2 cellular contexts compared by ENCODE assay signal in the genomic region with DNA sequence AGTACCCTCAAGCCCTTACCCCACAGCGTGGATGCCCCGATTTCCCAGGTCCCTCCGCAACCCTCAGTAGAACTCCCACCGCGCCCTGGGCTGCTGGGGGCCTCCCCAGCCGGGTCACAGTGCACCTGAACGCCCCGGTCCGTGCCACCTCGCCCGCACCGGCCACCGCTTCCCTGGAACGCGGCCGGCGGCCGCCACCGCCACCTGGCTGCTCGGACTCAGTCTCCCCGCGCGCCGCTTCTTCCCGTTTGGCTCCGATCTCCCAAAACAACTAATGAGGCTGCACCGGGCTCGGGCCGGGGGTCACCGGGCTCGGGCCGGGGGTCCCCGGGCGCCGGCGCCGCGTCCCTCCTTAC.
TF ChIP-seq lines count a peak whose summit lies in the region.

No MANE protein-coding gene starts in this region.

TF ChIP-seq in GM12878, 131 proteins besides CTCF, POLR2A, EP300 and RAD21:
- TF ChIP-seq HDAC6 (IDR thresholded peaks at IDR 0.05; ENCODE audit: unreplicated experiment) (peak; percentile 56), ZNF207 (IDR thresholded peaks at IDR 0.05; ENCODE audit: borderline replicate concordance) (no peak), DPF2 (IDR thresholded peaks at IDR 0.05) (peak; percentile 49; the same call in 1 of the 2 replicates), CREM (IDR thresholded peaks at IDR 0.05; ENCODE audit: low read depth) (no peak)

TF ChIP-seq in HepG2, 621 proteins besides CTCF, POLR2A, EP300 and RAD21 (continues in another document):
- no peak for TF ChIP-seq FIP1L1 (IDR thresholded peaks at IDR 0.05; ENCODE audit: borderline replicate concordance, insufficient read depth, low read depth, low read length)
- TF ChIP-seq EHMT2 (IDR thresholded peaks at IDR 0.05; ENCODE audit: borderline replicate concordance, low read depth, low read length), result no peak
- TF ChIP-seq MYC (CRISPR knock-in tag; IDR thresholded peaks at IDR 0.05; ENCODE audit: borderline replicate concordance), result 0 out of 2 replicates have a peak, but pooled peaks have one; percentile 9
- TF ChIP-seq, protein P1, sequence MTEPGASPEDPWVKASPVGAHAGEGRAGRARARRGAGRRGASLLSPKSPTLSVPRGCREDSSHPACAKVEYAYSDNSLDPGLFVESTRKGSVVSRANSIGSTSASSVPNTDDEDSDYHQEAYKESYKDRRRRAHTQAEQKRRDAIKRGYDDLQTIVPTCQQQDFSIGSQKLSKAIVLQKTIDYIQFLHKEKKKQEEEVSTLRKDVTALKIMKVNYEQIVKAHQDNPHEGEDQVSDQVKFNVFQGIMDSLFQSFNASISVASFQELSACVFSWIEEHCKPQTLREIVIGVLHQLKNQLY (CRISPR knock-in tag; IDR thresholded peaks at IDR 0.05), result no peak
- TF ChIP-seq PHF8 (CRISPR knock-in tag; IDR thresholded peaks at IDR 0.05), result 0 out of 2 replicates have a peak, but pooled peaks have one; percentile 7
- peak; percentile 24 for TF ChIP-seq HNRNPK (IDR thresholded peaks at IDR 0.05; ENCODE audit: low read depth, low read length, poor library complexity, severe bottlenecking)
- TF ChIP-seq ZNF224 (CRISPR knock-in tag; IDR thresholded peaks at IDR 0.05), result no peak
- TF ChIP-seq ZFX (CRISPR knock-in tag; IDR thresholded peaks at IDR 0.05; ENCODE audit: low read depth), result 0 out of 2 replicates have a peak, but pooled peaks have one; percentile 5
- TF ChIP-seq ZBTB7B (CRISPR knock-in tag; IDR thresholded peaks at IDR 0.05), result 0 out of 2 replicates have a peak, but pooled peaks have one; percentile 20
- TF ChIP-seq, protein P2, sequence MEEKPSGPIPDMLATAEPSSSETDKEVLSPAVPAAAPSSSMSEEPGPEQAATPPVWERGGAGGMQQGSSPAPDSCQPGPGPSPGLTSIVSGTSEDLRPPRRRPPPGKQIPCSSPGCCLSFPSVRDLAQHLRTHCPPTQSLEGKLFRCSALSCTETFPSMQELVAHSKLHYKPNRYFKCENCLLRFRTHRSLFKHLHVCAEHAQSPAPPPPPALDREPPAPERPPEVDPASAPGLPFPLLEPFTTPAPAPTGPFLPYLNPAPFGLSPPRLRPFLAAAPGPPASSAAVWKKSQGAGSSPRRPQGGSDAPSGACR (CRISPR knock-in tag; IDR thresholded peaks at IDR 0.05), result no peak; the same call in 1 of the 2 replicates
- TF ChIP-seq TRIM24 (CRISPR knock-in tag; IDR thresholded peaks at IDR 0.05), result no peak
- TF ChIP-seq KLF16 (CRISPR knock-in tag; IDR thresholded peaks at IDR 0.05), result 0 out of 4 replicates have a peak, but pooled peaks of 1 of the 2 experiments have one; percentile 14
- no peak for TF ChIP-seq ZMYM2 (CRISPR knock-in tag; IDR thresholded peaks at IDR 0.05)
- no peak for TF ChIP-seq ZNF749 (CRISPR knock-in tag; IDR thresholded peaks at IDR 0.05; ENCODE audit: borderline replicate concordance)
- TF ChIP-seq, protein P3, sequence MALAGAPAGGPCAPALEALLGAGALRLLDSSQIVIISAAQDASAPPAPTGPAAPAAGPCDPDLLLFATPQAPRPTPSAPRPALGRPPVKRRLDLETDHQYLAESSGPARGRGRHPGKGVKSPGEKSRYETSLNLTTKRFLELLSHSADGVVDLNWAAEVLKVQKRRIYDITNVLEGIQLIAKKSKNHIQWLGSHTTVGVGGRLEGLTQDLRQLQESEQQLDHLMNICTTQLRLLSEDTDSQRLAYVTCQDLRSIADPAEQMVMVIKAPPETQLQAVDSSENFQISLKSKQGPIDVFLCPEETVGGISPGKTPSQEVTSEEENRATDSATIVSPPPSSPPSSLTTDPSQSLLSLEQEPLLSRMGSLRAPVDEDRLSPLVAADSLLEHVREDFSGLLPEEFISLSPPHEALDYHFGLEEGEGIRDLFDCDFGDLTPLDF (CRISPR knock-in tag; IDR thresholded peaks at IDR 0.05), result no peak
- no peak for TF ChIP-seq PTBP1 (IDR thresholded peaks at IDR 0.05; ENCODE audit: low read depth, low read length, poor library complexity, severe bottlenecking)
- no peak for TF ChIP-seq ASH2L (IDR thresholded peaks at IDR 0.05; ENCODE audit: insufficient read length, low read depth, low read length)
- TF ChIP-seq ZNF230 (CRISPR knock-in tag; IDR thresholded peaks at IDR 0.05), result no peak
- no peak for TF ChIP-seq JUN (CRISPR knock-in tag; IDR thresholded peaks at IDR 0.05)
- TF ChIP-seq ZNF143 (CRISPR knock-in tag; IDR thresholded peaks at IDR 0.05), result no peak
- TF ChIP-seq AGO2 (optimal IDR thresholded peaks at IDR 0.05; ENCODE audit: low read depth, low read length), result peak; percentile 36
- peak; percentile 17; the same call in 1 of the 2 replicates for TF ChIP-seq ZNF891 (CRISPR knock-in tag; IDR thresholded peaks at IDR 0.05)
- no peak for TF ChIP-seq SIN3B (IDR thresholded peaks at IDR 0.05; ENCODE audit: low read length)
- TF ChIP-seq ZNF550 (CRISPR knock-in tag; IDR thresholded peaks at IDR 0.05; ENCODE audit: borderline replicate concordance), result no peak
- no peak for TF ChIP-seq FOXC1 (CRISPR knock-in tag; IDR thresholded peaks at IDR 0.05; ENCODE audit: borderline replicate concordance)
- no peak for TF ChIP-seq KDM3A (CRISPR knock-in tag; IDR thresholded peaks at IDR 0.05; ENCODE audit: low read depth)
- TF ChIP-seq, protein P4, sequence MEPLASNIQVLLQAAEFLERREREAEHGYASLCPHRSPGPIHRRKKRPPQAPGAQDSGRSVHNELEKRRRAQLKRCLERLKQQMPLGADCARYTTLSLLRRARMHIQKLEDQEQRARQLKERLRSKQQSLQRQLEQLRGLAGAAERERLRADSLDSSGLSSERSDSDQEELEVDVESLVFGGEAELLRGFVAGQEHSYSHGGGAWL (CRISPR knock-in tag; IDR thresholded peaks at IDR 0.05), result no peak; the same call in 1 of the 2 replicates
- TF ChIP-seq ZBTB1 (CRISPR knock-in tag; IDR thresholded peaks at IDR 0.05; ENCODE audit: borderline replicate concordance), result no peak
- TF ChIP-seq ZNF33B (CRISPR knock-in tag; IDR thresholded peaks at IDR 0.05), result 0 out of 2 replicates have a peak, but pooled peaks have one; percentile 53
- TF ChIP-seq ZNF354B (CRISPR knock-in tag; IDR thresholded peaks at IDR 0.05), result no peak
- peak; percentile 24; the same call in 1 of the 2 replicates for TF ChIP-seq ZNF274 (CRISPR knock-in tag; IDR thresholded peaks at IDR 0.05)
- TF ChIP-seq CREB3 (CRISPR knock-in tag; IDR thresholded peaks at IDR 0.05), result no peak
- TF ChIP-seq ZNF570 (CRISPR knock-in tag; IDR thresholded peaks at IDR 0.05; ENCODE audit: borderline replicate concordance), result no peak
- peak; percentile 37; the same call in 1 of the 2 replicates for TF ChIP-seq MTA1 (CRISPR knock-in tag; IDR thresholded peaks at IDR 0.05; ENCODE audit: borderline replicate concordance)
- no peak for TF ChIP-seq GATAD2A (CRISPR knock-in tag; IDR thresholded peaks at IDR 0.05)
- TF ChIP-seq, protein P5, sequence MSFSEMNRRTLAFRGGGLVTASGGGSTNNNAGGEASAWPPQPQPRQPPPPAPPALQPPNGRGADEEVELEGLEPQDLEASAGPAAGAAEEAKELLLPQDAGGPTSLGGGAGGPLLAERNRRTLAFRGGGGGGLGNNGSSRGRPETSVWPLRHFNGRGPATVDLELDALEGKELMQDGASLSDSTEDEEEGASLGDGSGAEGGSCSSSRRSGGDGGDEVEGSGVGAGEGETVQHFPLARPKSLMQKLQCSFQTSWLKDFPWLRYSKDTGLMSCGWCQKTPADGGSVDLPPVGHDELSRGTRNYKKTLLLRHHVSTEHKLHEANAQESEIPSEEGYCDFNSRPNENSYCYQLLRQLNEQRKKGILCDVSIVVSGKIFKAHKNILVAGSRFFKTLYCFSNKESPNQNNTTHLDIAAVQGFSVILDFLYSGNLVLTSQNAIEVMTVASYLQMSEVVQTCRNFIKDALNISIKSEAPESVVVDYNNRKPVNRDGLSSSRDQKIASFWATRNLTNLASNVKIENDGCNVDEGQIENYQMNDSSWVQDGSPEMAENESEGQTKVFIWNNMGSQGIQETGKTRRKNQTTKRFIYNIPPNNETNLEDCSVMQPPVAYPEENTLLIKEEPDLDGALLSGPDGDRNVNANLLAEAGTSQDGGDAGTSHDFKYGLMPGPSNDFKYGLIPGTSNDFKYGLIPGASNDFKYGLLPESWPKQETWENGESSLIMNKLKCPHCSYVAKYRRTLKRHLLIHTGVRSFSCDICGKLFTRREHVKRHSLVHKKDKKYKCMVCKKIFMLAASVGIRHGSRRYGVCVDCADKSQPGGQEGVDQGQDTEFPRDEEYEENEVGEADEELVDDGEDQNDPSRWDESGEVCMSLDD (CRISPR knock-in tag; IDR thresholded peaks at IDR 0.05; ENCODE audit: borderline replicate concordance), result 0 out of 2 replicates have a peak, but pooled peaks have one; percentile 8
- TF ChIP-seq ZBTB7A (CRISPR knock-in tag; IDR thresholded peaks at IDR 0.05), result no peak
- TF ChIP-seq TBX2 (CRISPR knock-in tag; IDR thresholded peaks at IDR 0.05; ENCODE audit: borderline replicate concordance), result 0 out of 2 replicates have a peak, but pooled peaks have one; percentile 15
- TF ChIP-seq SIX1 (CRISPR knock-in tag; IDR thresholded peaks at IDR 0.05; ENCODE audit: borderline replicate concordance), result no peak
- peak; percentile 46 for TF ChIP-seq RBM39 (IDR thresholded peaks at IDR 0.05; ENCODE audit: low read depth, low read length, poor library complexity, severe bottlenecking)
- TF ChIP-seq BRCA1 (CRISPR knock-in tag; IDR thresholded peaks at IDR 0.05), result no peak
- TF ChIP-seq NFATC3 (CRISPR knock-in tag; IDR thresholded peaks at IDR 0.05), result no peak
- TF ChIP-seq, protein P6, sequence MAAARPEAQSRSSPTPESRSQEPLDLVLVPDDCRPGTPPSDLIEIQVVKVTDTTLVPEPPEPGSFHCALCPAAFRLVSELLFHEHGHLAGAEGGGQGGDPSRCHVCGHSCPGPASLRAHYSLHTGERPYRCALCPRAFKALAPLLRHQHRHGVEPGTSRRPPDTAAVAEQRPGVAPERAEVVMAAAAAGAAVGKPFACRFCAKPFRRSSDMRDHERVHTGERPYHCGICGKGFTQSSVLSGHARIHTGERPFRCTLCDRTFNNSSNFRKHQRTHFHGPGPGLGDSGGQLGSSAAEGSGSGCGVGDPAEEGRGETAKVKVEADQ (CRISPR knock-in tag; IDR thresholded peaks at IDR 0.05; ENCODE audit: borderline replicate concordance), result no peak
- TF ChIP-seq GTF3A (CRISPR knock-in tag; conservative IDR thresholded peaks at IDR 0.05), result no peak
- TF ChIP-seq ZNF577 (CRISPR knock-in tag; IDR thresholded peaks at IDR 0.05; ENCODE audit: borderline replicate concordance, low read depth), result no peak
- peak in 1 of 2 experiments; percentile 8; a peak in 2 of 4 replicates for TF ChIP-seq HMGXB4 (CRISPR knock-in tag; IDR thresholded peaks at IDR 0.05; ENCODE audit: borderline replicate concordance in 1 of 2, low read depth in 1 of 2)
- TF ChIP-seq KAT8 (CRISPR knock-in tag; IDR thresholded peaks at IDR 0.05), result no peak
- peak; percentile 12; the same call in 1 of the 2 replicates for TF ChIP-seq NRL (CRISPR knock-in tag; IDR thresholded peaks at IDR 0.05; ENCODE audit: borderline replicate concordance)
- TF ChIP-seq, protein P7, sequence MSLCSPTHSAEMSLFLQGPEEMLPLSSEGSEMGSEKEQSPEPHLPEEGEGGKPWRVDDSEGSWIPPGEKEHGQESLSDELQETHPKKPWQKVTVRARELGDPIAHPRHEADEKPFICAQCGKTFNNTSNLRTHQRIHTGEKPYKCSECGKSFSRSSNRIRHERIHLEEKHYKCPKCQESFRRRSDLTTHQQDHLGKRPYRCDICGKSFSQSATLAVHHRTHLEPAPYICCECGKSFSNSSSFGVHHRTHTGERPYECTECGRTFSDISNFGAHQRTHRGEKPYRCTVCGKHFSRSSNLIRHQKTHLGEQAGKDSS (CRISPR knock-in tag; IDR thresholded peaks at IDR 0.05; ENCODE audit: borderline replicate concordance, low read depth), result no peak
- TF ChIP-seq ZNF329 (CRISPR knock-in tag; IDR thresholded peaks at IDR 0.05; ENCODE audit: low read depth), result no peak
- no peak for TF ChIP-seq NCOR1 (IDR thresholded peaks at IDR 0.05; ENCODE audit: borderline replicate concordance, low read length)
- peak; percentile 35 for TF ChIP-seq RBFOX2 (IDR thresholded peaks at IDR 0.05; ENCODE audit: low read depth, low read length)
- no peak for TF ChIP-seq ZNF296 (CRISPR knock-in tag; conservative IDR thresholded peaks at IDR 0.05)
- TF ChIP-seq NKX3-1 (CRISPR knock-in tag; IDR thresholded peaks at IDR 0.05), result no peak
- TF ChIP-seq, protein P8, sequence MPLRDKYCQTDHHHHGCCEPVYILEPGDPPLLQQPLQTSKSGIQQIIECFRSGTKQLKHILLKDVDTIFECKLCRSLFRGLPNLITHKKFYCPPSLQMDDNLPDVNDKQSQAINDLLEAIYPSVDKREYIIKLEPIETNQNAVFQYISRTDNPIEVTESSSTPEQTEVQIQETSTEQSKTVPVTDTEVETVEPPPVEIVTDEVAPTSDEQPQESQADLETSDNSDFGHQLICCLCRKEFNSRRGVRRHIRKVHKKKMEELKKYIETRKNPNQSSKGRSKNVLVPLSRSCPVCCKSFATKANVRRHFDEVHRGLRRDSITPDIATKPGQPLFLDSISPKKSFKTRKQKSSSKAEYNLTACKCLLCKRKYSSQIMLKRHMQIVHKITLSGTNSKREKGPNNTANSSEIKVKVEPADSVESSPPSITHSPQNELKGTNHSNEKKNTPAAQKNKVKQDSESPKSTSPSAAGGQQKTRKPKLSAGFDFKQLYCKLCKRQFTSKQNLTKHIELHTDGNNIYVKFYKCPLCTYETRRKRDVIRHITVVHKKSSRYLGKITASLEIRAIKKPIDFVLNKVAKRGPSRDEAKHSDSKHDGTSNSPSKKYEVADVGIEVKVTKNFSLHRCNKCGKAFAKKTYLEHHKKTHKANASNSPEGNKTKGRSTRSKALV (CRISPR knock-in tag; IDR thresholded peaks at IDR 0.05), result 0 out of 2 replicates have a peak, but pooled peaks have one; percentile 14
- TF ChIP-seq ZNF20 (CRISPR knock-in tag; IDR thresholded peaks at IDR 0.05), result no peak
